ENCODE assay signal across 21 cellular contexts in genomic region chr7:132097550-132098134, GRCh38.
DNase-seq lines count a peak whose midpoint lies in the region; ATAC-seq and TF ChIP-seq lines count a peak whose summit lies in the region.
"Had no signal": no experiment of that assay in that cellular context is flagged by ENCODE, and none has a peak within 500 bp of the region (broad histone marks: within the 10 kb centered on the region; RNA-seq: fewer than 3 reads in every experiment).

No MANE protein-coding gene starts in this region.

- no peak for ATAC-seq in GM21526 (IDR thresholded peaks at IDR 0.05; ENCODE audit: low FRiP score, unreplicated experiment)
- ATAC-seq: CD8-positive, alpha-beta T cell; HCT116; HepG2 had no signal

- H3K27ac Mint-ChIP-seq in endodermal cell = no peak overlapping the region
- H3K27ac Mint-ChIP-seq in CD14-positive monocyte = no peak overlapping the region
- H3K27ac Mint-ChIP-seq: CD8-positive, alpha-beta T cell; HFFc6; IgD-negative memory B cell had no signal

- H3K36me3 ChIP-seq in endodermal cell (ENCODE audit: control insufficient read depth, insufficient read depth, low read length) = no peaks in the 10 kb centered on the region
- no peaks in the 10 kb centered on the region for H3K36me3 ChIP-seq in tibial artery

- no peak overlapping the region for H3K27ac ChIP-seq in endodermal cell (ENCODE audit: low read depth, low read length)
- H3K27ac ChIP-seq in tibial artery = no peak overlapping the region
- H3K27ac ChIP-seq: C4-2B had no signal

- peak; percentile 97 for DNase-seq in NCI-H1694 (lab: John Stamatoyannopoulos, UW)
- DNase-seq in NCI-H2171 (lab: John Stamatoyannopoulos, UW) = peak; percentile 81
- DNase-seq in endodermal cell = peak; percentile 20
- DNase-seq in tibial artery = peak; percentile 1 to 23
- DNase-seq in CD14-positive monocyte (ENCODE audit: low spot score) = no peak
- no peak for DNase-seq in NCI-H748 (lab: John Stamatoyannopoulos, UW; ENCODE audit: unreplicated experiment)
- DNase-seq: ACHN; Calu3; CD8-positive, alpha-beta T cell; DMS153; DMS79; GDM1; GOT3; H7; HFFc6; KBM-7 had no signal

- H3K27me3 Mint-ChIP-seq in endodermal cell (ENCODE audit: insufficient read depth) = peaks cover 10% of the 10 kb centered on the region
- peaks cover 3 to 6% (median 4%) of the 10 kb centered on the region in 3 donors for H3K27me3 Mint-ChIP-seq in CD14-positive monocyte (ENCODE audit: low read depth in 3 of 3)

- TF ChIP-seq CTCF in endodermal cell (conservative IDR thresholded peaks at IDR 0.05) (no peak), tibial artery (IDR thresholded peaks at IDR 0.05) (no peak), CD14-positive monocyte (IDR thresholded peaks at IDR 0.05) (no peak)

- H3K9ac ChIP-seq in endodermal cell (ENCODE audit: extremely low read depth, low read length, poor library complexity, severe bottlenecking) = no peak overlapping the region

- intact Hi-C loops in tibial artery (cut with DNase I; ENCODE audit: low total_unique reads) = no loop called here
- intact Hi-C loops in CD14-positive monocyte (cut with micrococcal nuclease) = no loop called here

- H3K4me3 Mint-ChIP-seq in endodermal cell = no peak overlapping the region
- no peak overlapping the region for H3K4me3 Mint-ChIP-seq in CD14-positive monocyte
- H3K4me3 Mint-ChIP-seq: CD8-positive, alpha-beta T cell; HFFc6; IgD-negative memory B cell had no signal

- H3K27me3 ChIP-seq in endodermal cell (ENCODE audit: control insufficient read depth, insufficient read depth, low read length, poor library complexity, severe bottlenecking) = peaks cover 19% of the 10 kb centered on the region
- peaks cover 0 to 11% of the 10 kb centered on the region in 2 donors for H3K27me3 ChIP-seq in tibial artery

- H3K4me1 Mint-ChIP-seq in endodermal cell (no peaks in the 10 kb centered on the region), CD14-positive monocyte (no peaks in the 10 kb centered on the region)
- H3K4me1 Mint-ChIP-seq: IgD-negative memory B cell had no signal

- H3K4me1 ChIP-seq in endodermal cell (ENCODE audit: control insufficient read depth, insufficient read depth, low read length) = no peaks in the 10 kb centered on the region
- H3K4me1 ChIP-seq in tibial artery = no peaks in the 10 kb centered on the region

- no peaks in the 10 kb centered on the region for H3K36me3 Mint-ChIP-seq in endodermal cell (ENCODE audit: low read depth)
- no peaks in the 10 kb centered on the region for H3K36me3 Mint-ChIP-seq in CD14-positive monocyte
- H3K36me3 Mint-ChIP-seq: CD8-positive, alpha-beta T cell had no signal

- H3K9me3 ChIP-seq in endodermal cell (ENCODE audit: control insufficient read depth, low read length) (no peaks in the 10 kb centered on the region), tibial artery (no peaks in the 10 kb centered on the region)

- 78 to 90% methylated on average over 8 to 9 of the region's 9 CpGs for WGBS in endodermal cell (ENCODE audit: insufficient coverage in 1 of 2, insufficient read length in 1 of 2), 2 experiments

- H3K9me3 Mint-ChIP-seq in endodermal cell = no peaks in the 10 kb centered on the region
- H3K9me3 Mint-ChIP-seq in CD14-positive monocyte = peaks cover 0 to 5% (median 2%) of the 10 kb centered on the region in 7 donors
- H3K9me3 Mint-ChIP-seq: CD8-positive, alpha-beta T cell; HFFc6 had no signal

- no peak overlapping the region for H3K4me3 ChIP-seq in endodermal cell (ENCODE audit: low read length)
- no peak overlapping the region for H3K4me3 ChIP-seq in tibial artery

Comparison
In these comparisons a context has a peak if more than half of its experiments do, and no peak if none do; other contexts are left out.
1. DNase-seq: peak in NCI-H1694 (single experiment), NCI-H2171 (single experiment), endodermal cell (single experiment) and tibial artery (2 of 2); none in CD14-positive monocyte (single experiment) and NCI-H748 (single experiment).